In genomic region chr13:41458187-41458938, GRCh38 we compare ENCODE assay signal across 8 cellular contexts. TPM values are rescaled to one million over a fixed set of nuclear protein-coding genes. Genes with fewer than 3 reads are reported as not detected.
DNase-seq lines count a peak whose midpoint lies in the region; ATAC-seq and TF ChIP-seq lines count a peak whose summit lies in the region.

No MANE protein-coding gene starts in this region.

- intact Hi-C loops in lower leg skin (cut with DNase I; ENCODE audit: low total_unique reads): no loop called here

- peak overlapping the region; percentile 33 to 67 for H3K27ac ChIP-seq in coronary artery

- TF ChIP-seq CTCF in coronary artery (IDR thresholded peaks at IDR 0.05) (no peak), lower leg skin (IDR thresholded peaks at IDR 0.05) (no peak)

- TF ChIP-seq POLR2A in lower leg skin (IDR thresholded peaks at IDR 0.05): no peak

- DNase-seq in activated CD4-positive, CD25-positive, alpha-beta regulatory T cell (lab: John Stamatoyannopoulos, UW): peak; percentile 16 to 44 (median 24)
- DNase-seq in coronary artery (ENCODE audit: low spot score) (no peak), lower leg skin (ENCODE audit: low spot score in 2 of 2) (peak in 1 of 2 donors; percentile 32), GM19238 (ENCODE audit: insufficient read length, low spot score) (no peak)
- peak in 2 of 3 experiments; percentile 41 for DNase-seq in stimulated activated CD4-positive, alpha-beta T cell treated with anti-CD3 and anti-CD28 coated beads, TNF-alpha, amount 100 ng/mL, for 4 hours (ENCODE audit: low read depth in 3 of 3)

- 3 to 5% methylated on average over 18 to 23 of the region's 53 CpGs for WGBS in lower leg skin, 2 donors

- H3K4me3 ChIP-seq in coronary artery: peak overlapping the region; percentile 80
- H3K4me3 ChIP-seq in lower leg skin (ENCODE audit: low read depth, poor library complexity, severe bottlenecking): peak overlapping the region; percentile 60

- ATAC-seq in GM18502 (IDR thresholded peaks at IDR 0.05; ENCODE audit: poor library complexity, unreplicated experiment): peak; percentile 21
- ATAC-seq in HG03280 (IDR thresholded peaks at IDR 0.05; ENCODE audit: unreplicated experiment): peak; percentile 29
- ATAC-seq in HG02840 (IDR thresholded peaks at IDR 0.05; ENCODE audit: low FRiP score, unreplicated experiment): no peak

RNA-seq across cellular contexts. Expression of gene RGCC, which starts 1.0 kb away (rescaled TPM):
- total RNA-seq in lower leg skin: 100 to 1,000 TPM in 2 of 4 donors, 10 to 100 TPM in 2; 68.2 to 148 (median 98.6) TPM

Comparison
In these comparisons a context has a peak if more than half of its experiments do, and no peak if none do; other contexts are left out.
1. DNase-seq: peak in activated CD4-positive, CD25-positive, alpha-beta regulatory T cell (4 of 4) and stimulated activated CD4-positive, alpha-beta T cell treated with anti-CD3 and anti-CD28 coated beads, TNF-alpha, amount 100 ng/mL, for 4 hours (2 of 3); none in coronary artery (single experiment) and GM19238 (single experiment).